Comparison of ENCODE assay signal across 21 cellular contexts in the genomic region with DNA sequence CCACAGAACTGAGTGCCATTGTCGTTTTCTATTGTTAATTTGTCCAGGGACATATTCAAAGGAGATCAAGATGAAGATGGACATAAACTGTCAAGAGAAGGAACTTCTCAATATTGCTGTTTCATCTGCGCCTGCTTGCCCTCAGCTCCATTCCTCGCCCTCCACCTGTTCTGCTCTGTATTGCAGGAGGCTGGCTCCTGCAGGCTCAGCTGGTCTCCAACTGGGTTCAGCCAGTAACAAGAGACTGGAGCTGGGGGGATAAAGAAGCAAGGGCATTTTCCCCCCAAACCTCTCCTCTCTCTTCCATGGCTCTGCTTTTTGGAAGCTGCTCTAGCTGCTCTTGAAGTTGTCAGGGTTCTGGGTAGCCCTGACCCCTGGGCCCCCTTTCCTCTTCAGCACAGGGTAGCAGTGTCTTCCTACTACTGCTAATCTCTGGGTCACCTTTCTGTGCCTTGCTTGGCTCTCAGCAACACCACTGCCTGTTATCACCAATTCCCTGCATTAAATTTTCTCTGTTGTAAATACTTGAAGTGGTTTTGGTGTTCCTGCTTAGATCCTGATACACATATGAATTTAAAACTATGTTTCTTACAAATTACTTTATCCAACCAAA.
"Had no signal": no experiment of that assay in that cellular context is flagged by ENCODE, and none has a peak within 500 bp of the region (broad histone marks: within the 10 kb centered on the region; RNA-seq: fewer than 3 reads in every experiment).

No MANE protein-coding gene starts in this region.

- H3K9me3 ChIP-seq: esophagus muscularis mucosa, gastroesophageal sphincter, heart left ventricle, prostate gland, sigmoid colon, thoracic aorta, transverse colon had no signal

- H3K36me3 Mint-ChIP-seq: natural killer cell had no signal

- H3K4me3 Mint-ChIP-seq: immature natural killer cell; memory B cell; natural killer cell; stimulated activated naive B cell treated with anti-CD40 and anti-IgM and Interleukin-4, amounts not matched to agents 10 μg/mL and 1 μg/mL and 100 μg/mL, for 72 hours; stimulated activated naive CD8-positive, alpha-beta T cell treated with anti-CD3 and anti-CD28 coated beads, Interleukin-15, Interleukin-2, amounts not matched to agents 100 ng/mL and 50 ng/mL, for 24 hours had no signal

- H3K4me2 ChIP-seq: hepatocyte had no signal

- H3K27ac ChIP-seq: dorsolateral prefrontal cortex, esophagus muscularis mucosa, foreskin keratinocyte, gastroesophageal sphincter, heart left ventricle, hepatocyte, prostate gland, sigmoid colon, thoracic aorta, transverse colon had no signal

- H3K36me3 ChIP-seq: prostate gland, thoracic aorta had no signal

- H3K79me2 ChIP-seq: hepatocyte had no signal

- H3K27me3 ChIP-seq: dorsolateral prefrontal cortex, esophagus muscularis mucosa, foreskin keratinocyte, gastroesophageal sphincter, heart left ventricle, hepatocyte, sigmoid colon, transverse colon had no signal

- H3K27ac Mint-ChIP-seq: memory B cell; natural killer cell; stimulated activated naive B cell treated with anti-CD40 and anti-IgM and Interleukin-4, amounts not matched to agents 10 μg/mL and 1 μg/mL and 100 μg/mL, for 72 hours; stimulated activated naive CD8-positive, alpha-beta T cell treated with anti-CD3 and anti-CD28 coated beads, Interleukin-15, Interleukin-2, amounts not matched to agents 100 ng/mL and 50 ng/mL, for 24 hours had no signal

- H3K9me3 Mint-ChIP-seq: immature natural killer cell; memory B cell; natural killer cell; stimulated activated naive B cell treated with anti-CD40 and anti-IgM and Interleukin-4, amounts not matched to agents 10 μg/mL and 1 μg/mL and 100 μg/mL, for 72 hours; stimulated activated naive CD8-positive, alpha-beta T cell treated with anti-CD3 and anti-CD28 coated beads, Interleukin-15, Interleukin-2, amounts not matched to agents 100 ng/mL and 50 ng/mL, for 24 hours had no signal

- H3K4me1 ChIP-seq: esophagus muscularis mucosa, foreskin keratinocyte, gastroesophageal sphincter, heart left ventricle, prostate gland, sigmoid colon, transverse colon had no signal

- DNase-seq: dorsolateral prefrontal cortex; effector CD4-positive, alpha-beta T cell; foreskin keratinocyte; heart left ventricle; immature natural killer cell; islet precursor cell; kidney glomerular epithelial cell; natural killer cell; nucleus accumbens; right cardiac atrium; sigmoid colon; stimulated activated naive B cell treated with anti-CD40 and anti-IgM and Interleukin-4, amounts not matched to agents 10 μg/mL and 1 μg/mL and 100 μg/mL, for 72 hours; transverse colon had no signal

- H3K27me3 Mint-ChIP-seq: memory B cell; stimulated activated naive B cell treated with anti-CD40 and anti-IgM and Interleukin-4, amounts not matched to agents 10 μg/mL and 1 μg/mL and 100 μg/mL, for 72 hours; stimulated activated naive CD8-positive, alpha-beta T cell treated with anti-CD3 and anti-CD28 coated beads, Interleukin-15, Interleukin-2, amounts not matched to agents 100 ng/mL and 50 ng/mL, for 24 hours had no signal

- ATAC-seq: foreskin keratinocyte; gastroesophageal sphincter; heart left ventricle; natural killer cell; stimulated activated naive B cell treated with anti-CD40 and anti-IgM and Interleukin-4, amounts not matched to agents 10 μg/mL and 1 μg/mL and 100 μg/mL, for 72 hours had no signal

- H2AFZ ChIP-seq: hepatocyte had no signal

- H3K4me1 Mint-ChIP-seq: memory B cell; stimulated activated naive B cell treated with anti-CD40 and anti-IgM and Interleukin-4, amounts not matched to agents 10 μg/mL and 1 μg/mL and 100 μg/mL, for 72 hours had no signal

- H3K4me3 ChIP-seq: dorsolateral prefrontal cortex, esophagus muscularis mucosa, gastroesophageal sphincter, heart left ventricle, hepatocyte, lung, prostate gland, sigmoid colon, thoracic aorta, transverse colon had no signal
